Comparison of ENCODE assay signal across 17 cellular contexts in the genomic region with DNA sequence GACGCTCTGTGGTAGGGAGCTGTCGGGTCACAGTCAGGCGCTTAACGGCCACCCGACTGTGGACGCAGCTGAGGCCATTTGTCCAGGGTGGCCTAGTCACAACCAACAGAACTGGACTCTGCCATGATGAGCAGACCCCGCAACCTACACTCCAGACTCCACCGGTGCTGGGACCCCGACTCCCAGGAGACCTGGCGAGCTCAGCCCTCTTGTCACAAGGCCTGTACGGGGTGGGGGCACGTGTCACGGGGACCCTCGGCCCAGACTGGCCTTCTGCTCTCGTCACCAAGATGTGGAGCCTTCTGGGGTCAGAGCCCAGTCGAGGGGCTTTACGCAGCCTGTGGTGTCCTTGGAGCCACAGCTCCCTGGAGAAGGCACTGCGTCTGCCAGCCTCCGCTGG. TPM values are rescaled to one million over a fixed set of nuclear protein-coding genes. Genes with fewer than 3 reads are reported as not detected.
DNase-seq lines count a peak whose midpoint lies in the region; ATAC-seq and TF ChIP-seq lines count a peak whose summit lies in the region.
"Had no signal": no experiment of that assay in that cellular context is flagged by ENCODE, and none has a peak within 500 bp of the region (broad histone marks: within the 10 kb centered on the region; RNA-seq: fewer than 3 reads in every experiment).

No MANE protein-coding gene starts in this region.

- H3K9me3 ChIP-seq in right cardiac atrium (ENCODE audit: control insufficient read depth, low read length) (no peaks in the 10 kb centered on the region), neuronal stem cell (replicated peaks in 1 of 2; ENCODE audit: control insufficient read depth in 2 of 2, insufficient read depth in 1 of 2, low read depth in 1 of 2, low read length in 2 of 2) (no peaks in the 10 kb centered on the region)
- H3K9me3 ChIP-seq: BE2C had no signal

- H3K4me1 ChIP-seq in right cardiac atrium (ENCODE audit: control insufficient read depth, insufficient read depth, low read length), result no peaks in the 10 kb centered on the region
- no peaks in the 10 kb centered on the region for H3K4me1 ChIP-seq in neuronal stem cell (ENCODE audit: control insufficient read depth in 2 of 2, insufficient read depth in 1 of 2, low read depth in 1 of 2, low read length in 2 of 2)
- H3K4me1 ChIP-seq: BE2C had no signal

- no peak overlapping the region for H3K4me2 ChIP-seq in neuronal stem cell (ENCODE audit: insufficient read depth, low read length, poor library complexity, severe bottlenecking)

- DNase-seq in right cardiac atrium, result peak in 2 of 3 donors; percentile 9 to 33
- no peak for DNase-seq in Right ventricle myocardium inferior (ENCODE audit: missing footprints)
- no peak for DNase-seq in RWPE1 (ENCODE audit: low spot score)
- no peak for DNase-seq in neuronal stem cell (ENCODE audit: low spot score)
- DNase-seq in stimulated activated CD8-positive, alpha-beta memory T cell treated with anti-CD3 and anti-CD28 coated beads, Interleukin-4, amount 100 ng/mL, for 48 hours, result no peak
- DNase-seq in dorsolateral prefrontal cortex, result no peak
- DNase-seq: BE2C; Calu3; CD8-positive, alpha-beta T cell; DMS79 treated with DMSO at 0.1 percent for 48 hours; GOT3; H7; HFFc6; IMR-90 had no signal

- POLR2A ChIA-PET in RWPE1 (lab: Yijun Ruan, JAX; ENCODE audit: low non-redundant PET), result no interaction called here

- H2AK5ac ChIP-seq in neuronal stem cell (ENCODE audit: low read depth, low read length), result peak overlapping the region; percentile 56

- H3K23ac ChIP-seq in neuronal stem cell (ENCODE audit: low read depth, low read length, poor library complexity), result peak overlapping the region; percentile 80

- ATAC-seq in right cardiac atrium (no peak), Right ventricle myocardium inferior (no peak), HG02970 (IDR thresholded peaks at IDR 0.05; ENCODE audit: low FRiP score, unreplicated experiment) (no peak)
- ATAC-seq: CD8-positive, alpha-beta T cell; GM12878; HCT116 had no signal

- 94% methylated on average over 19 of the region's 19 CpGs for WGBS in right cardiac atrium
- no CpG with 5 or more reads among the region's 19 CpGs for WGBS in neuronal stem cell (ENCODE audit: extremely low coverage in 2 of 2, insufficient read length in 2 of 2, insufficient replicate concordance in 1 of 2), 2 donors

- H2BK5ac ChIP-seq in neuronal stem cell (ENCODE audit: low read length), result no peak overlapping the region

- H3K36me3 ChIP-seq in neuronal stem cell (replicated peaks in 1 of 2; ENCODE audit: control insufficient read depth in 2 of 2, insufficient read depth in 2 of 2, low read length in 2 of 2), result no peaks in the 10 kb centered on the region
- H3K36me3 ChIP-seq: BE2C had no signal

- CTCF ChIA-PET in RWPE1 (lab: Yijun Ruan, JAX), result no interaction called here

- no peak overlapping the region for H3K4me3 ChIP-seq in right cardiac atrium (ENCODE audit: low read length)
- H3K4me3 ChIP-seq in neuronal stem cell (ENCODE audit: low read length in 2 of 2), result no peak overlapping the region
- no peak overlapping the region for H3K4me3 ChIP-seq in dorsolateral prefrontal cortex
- H3K4me3 ChIP-seq: GM12878 had no signal

- no peak overlapping the region for H3K4ac ChIP-seq in neuronal stem cell (ENCODE audit: low read length)

- no peak overlapping the region for H3K9ac ChIP-seq in neuronal stem cell (ENCODE audit: low read depth, low read length, poor library complexity)

- H3K27me3 ChIP-seq in right cardiac atrium (ENCODE audit: control insufficient read depth, insufficient read depth) (no peaks in the 10 kb centered on the region), neuronal stem cell (ENCODE audit: control insufficient read depth in 3 of 3, insufficient read depth in 3 of 3, low read depth in 1 of 3, low read length in 3 of 3) (no peaks in the 10 kb centered on the region), dorsolateral prefrontal cortex (peaks cover 0 to 12% (median 0%) of the 10 kb centered on the region in 45 donors)
- H3K27me3 ChIP-seq: BE2C had no signal

- H3K14ac ChIP-seq in neuronal stem cell (ENCODE audit: low read length), result no peak overlapping the region

- intact Hi-C loops in right cardiac atrium (cut with DNase I) (no loop called here), Right ventricle myocardium inferior (cut with DNase I) (no loop called here), dorsolateral prefrontal cortex (cut with DNase I) (no loop called here)

- no peak overlapping the region for H4K91ac ChIP-seq in neuronal stem cell (ENCODE audit: low read depth, low read length, poor library complexity)

- H2BK15ac ChIP-seq in neuronal stem cell (ENCODE audit: low read length), result no peak overlapping the region

- no peak overlapping the region for H3K27ac ChIP-seq in right cardiac atrium (ENCODE audit: low read length)
- 0 out of 2 replicates have a peak overlapping the region, but pooled peaks have one; percentile 7 for H3K27ac ChIP-seq in RWPE1
- no peak overlapping the region for H3K27ac ChIP-seq in neuronal stem cell (replicated peaks; ENCODE audit: low read length)
- H3K27ac ChIP-seq in dorsolateral prefrontal cortex, result no peak overlapping the region

- H2AFZ ChIP-seq in neuronal stem cell (ENCODE audit: low read length), result no peak overlapping the region

- H2BK12ac ChIP-seq in neuronal stem cell (ENCODE audit: low read length), result peak overlapping the region; percentile 90

- TF ChIP-seq CTCF in RWPE1 (conservative IDR thresholded peaks at IDR 0.05; ENCODE audit: low read depth) (no peak), dorsolateral prefrontal cortex (IDR thresholded peaks at IDR 0.05 in 54 of 56, conservative IDR thresholded peaks at IDR 0.05 in 2 of 56; ENCODE audit: low read depth in 1 of 56, partially characterized antibody in 56 of 56) (no peak)

- no peaks in the 10 kb centered on the region for H3K79me1 ChIP-seq in neuronal stem cell (ENCODE audit: low read depth, low read length)

- no peak overlapping the region for H4K8ac ChIP-seq in neuronal stem cell (ENCODE audit: low read depth, low read length)

- peak overlapping the region; percentile 64 for H3K18ac ChIP-seq in neuronal stem cell (ENCODE audit: low read length)

- H2BK120ac ChIP-seq in neuronal stem cell (ENCODE audit: low read depth, low read length), result no peak overlapping the region

RNA-seq across cellular contexts. Expression of a gene that starts 22.5 kb away (rescaled TPM):
- total RNA-seq in right cardiac atrium, result 10 to 100 TPM; 20.1 to 25.3 (median 20.8) TPM
- 14.7 TPM for polyA plus RNA-seq in right cardiac atrium
- total RNA-seq in Right ventricle myocardium inferior, result 18.5 TPM
- 4.7 TPM for polyA plus RNA-seq in neuronal stem cell (2013, experiment 1 of 2)
- polyA plus RNA-seq in neuronal stem cell (2013, experiment 2 of 2), result 5.2 TPM
- 10 to 100 TPM in 17 of 120 experiments, 1 to 10 TPM in 103; 1.9 to 17.4 (median 6.1) TPM for total RNA-seq in dorsolateral prefrontal cortex

Comparison
In these comparisons a context has a peak if more than half of its experiments do, and no peak if none do; other contexts are left out.
1. DNase-seq: peak in right cardiac atrium (2 of 3); none in Right ventricle myocardium inferior (single experiment), RWPE1 (single experiment), neuronal stem cell (single experiment), stimulated activated CD8-positive, alpha-beta memory T cell treated with anti-CD3 and anti-CD28 coated beads, Interleukin-4, amount 100 ng/mL, for 48 hours (single experiment) and dorsolateral prefrontal cortex (0 of 10).